Comparison of ENCODE assay signal across 8 cellular contexts in genomic region chr13:112893570-112894422, GRCh38.
A peak's percentile ranks its signal among the peaks of the same experiment; 100 is the strongest.
DNase-seq lines count a peak whose midpoint lies in the region; ATAC-seq and TF ChIP-seq lines count a peak whose summit lies in the region.

No MANE protein-coding gene starts in this region.

- no peak for TF ChIP-seq POLR2A in gastrocnemius medialis (IDR thresholded peaks at IDR 0.05)

- H3K9me3 Mint-ChIP-seq in immature natural killer cell (no peaks in the 10 kb centered on the region), CD14-positive monocyte (peaks cover 0 to 2% (median 0%) of the 10 kb centered on the region in 7 donors)

- in situ Hi-C loops in Caki2 (cut with HindIII; ENCODE audit: low pct_unique_long_range_greater_than_20kb, low sequenced_read_pairs) (no loop called here), gastrocnemius medialis (cut with MboI; ENCODE audit: low sequenced_read_pairs in 4 of 4) (no loop called here)

- peaks cover 16 to 41% (median 35%) of the 10 kb centered on the region in 3 donors for H3K27me3 ChIP-seq in gastrocnemius medialis

- DNase-seq in Caki2 (ENCODE audit: low read depth): peak; percentile 86
- DNase-seq in NCI-H1105 treated with DMSO at 0.1 percent for 48 hours (lab: John Stamatoyannopoulos, UW): peak; percentile 79
- peak; percentile 33 for DNase-seq in activated naive CD4-positive, alpha-beta T cell treated with anti-CD3 and anti-CD28 coated beads, Interleukin-2, amount 50 U/mL, for 16 hours
- peak; percentile 80 for DNase-seq in hepatic stellate cell (ENCODE audit: low spot score)
- DNase-seq in gastrocnemius medialis: no peak
- no peak for DNase-seq in immature natural killer cell
- no peak for DNase-seq in CD14-positive monocyte (ENCODE audit: low spot score)

- H3K9me3 ChIP-seq in gastrocnemius medialis: no peaks in the 10 kb centered on the region

- H3K27ac Mint-ChIP-seq in immature natural killer cell: no peak overlapping the region
- no peak overlapping the region for H3K27ac Mint-ChIP-seq in CD14-positive monocyte

- no peaks in the 10 kb centered on the region for H3K36me3 ChIP-seq in gastrocnemius medialis

- H3K4me1 ChIP-seq in gastrocnemius medialis: peaks cover 0 to 12% of the 10 kb centered on the region in 2 donors

- no peaks in the 10 kb centered on the region for H3K36me3 Mint-ChIP-seq in immature natural killer cell
- H3K36me3 Mint-ChIP-seq in CD14-positive monocyte: no peaks in the 10 kb centered on the region

- peak overlapping the region; percentile 34 to 45 (median 38) for H3K4me3 ChIP-seq in gastrocnemius medialis

- H3K27me3 Mint-ChIP-seq in immature natural killer cell (ENCODE audit: low read depth in 3 of 3) (peaks cover 0 to 6% (median 0%) of the 10 kb centered on the region in 3 donors), CD14-positive monocyte (ENCODE audit: low read depth in 3 of 3) (peaks cover 33 to 47% (median 45%) of the 10 kb centered on the region in 3 donors)

- H3K27ac ChIP-seq in gastrocnemius medialis: no peak overlapping the region

- no peak for TF ChIP-seq CTCF in gastrocnemius medialis (IDR thresholded peaks at IDR 0.05 in 4 of 5, conservative IDR thresholded peaks at IDR 0.05 in 1 of 5)
- no peak for TF ChIP-seq CTCF in CD14-positive monocyte (IDR thresholded peaks at IDR 0.05)

- peaks cover 0 to 7% of the 10 kb centered on the region in 2 donors for H3K4me1 Mint-ChIP-seq in immature natural killer cell
- H3K4me1 Mint-ChIP-seq in CD14-positive monocyte: peaks cover 12% of the 10 kb centered on the region

- intact Hi-C loops in gastrocnemius medialis (cut with DNase I; ENCODE audit: low total_unique reads) (no loop called here), CD14-positive monocyte (cut with micrococcal nuclease) (no loop called here)

- H3K4me3 Mint-ChIP-seq in immature natural killer cell (peak overlapping the region in 1 of 5 donors; percentile 18), CD14-positive monocyte (no peak overlapping the region)

- ATAC-seq in GM19463 (IDR thresholded peaks at IDR 0.05; ENCODE audit: unreplicated experiment) (peak; percentile 61), gastrocnemius medialis (peak in 1 of 2 donors; percentile 20)

Comparison
In these comparisons a context has a peak if more than half of its experiments do, and no peak if none do; other contexts are left out.
1. DNase-seq: peak in Caki2 (single experiment), NCI-H1105 treated with DMSO at 0.1 percent for 48 hours (single experiment), activated naive CD4-positive, alpha-beta T cell treated with anti-CD3 and anti-CD28 coated beads, Interleukin-2, amount 50 U/mL, for 16 hours (single experiment) and hepatic stellate cell (single experiment); none in gastrocnemius medialis (0 of 2), immature natural killer cell (0 of 3) and CD14-positive monocyte (single experiment).